9 cellular contexts compared by ENCODE assay signal in the genomic region with DNA sequence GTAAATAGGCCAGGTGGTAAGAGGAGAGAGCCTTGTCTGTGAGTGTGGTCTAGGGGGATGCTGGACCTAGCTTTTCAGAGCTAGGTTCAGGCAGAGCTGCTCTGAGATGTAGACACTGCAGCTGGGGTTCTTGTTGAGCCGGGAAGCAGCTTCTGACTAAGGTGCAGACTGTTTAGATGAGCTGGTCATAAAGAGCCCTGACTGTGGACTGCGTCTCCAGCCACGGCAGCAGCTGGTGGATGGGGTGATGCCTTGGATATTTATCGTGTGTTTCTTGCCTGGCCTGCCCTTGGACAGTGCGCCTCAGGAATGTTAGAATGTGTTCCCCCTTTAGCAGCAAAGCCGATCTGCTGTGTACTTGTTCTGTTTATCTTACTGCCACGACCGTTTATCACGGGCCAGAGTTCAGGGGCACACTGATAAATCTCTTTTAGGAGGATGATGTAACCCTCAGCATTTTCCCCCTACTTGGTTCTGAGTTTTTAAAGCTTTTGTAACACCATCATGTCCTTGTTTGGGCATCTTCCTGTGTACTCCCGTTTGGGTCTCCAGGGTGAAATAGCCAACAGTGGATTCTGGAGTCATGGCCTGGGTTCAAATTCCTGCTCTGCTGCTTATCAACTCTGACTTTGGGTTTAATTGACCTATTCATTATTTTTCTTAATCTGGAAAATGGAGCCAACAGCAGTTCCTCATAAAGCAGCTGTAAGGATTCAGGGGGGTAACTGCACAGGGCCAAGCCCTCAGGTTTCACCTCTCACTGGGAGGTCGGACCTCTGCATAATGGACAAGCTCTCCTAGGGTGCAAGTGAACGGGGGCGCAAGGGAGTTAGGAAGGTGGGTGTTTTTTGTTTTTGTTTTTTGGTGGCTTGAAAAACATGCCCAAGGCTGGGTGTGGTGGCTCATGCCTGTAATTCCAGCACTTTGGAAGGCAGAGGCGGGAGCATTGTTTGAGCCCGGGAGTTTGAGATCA. TPM values are rescaled to one million over a fixed set of nuclear protein-coding genes. Genes with fewer than 3 reads are reported as not detected.
DNase-seq lines count a peak whose midpoint lies in the region; FAIRE-seq and TF ChIP-seq lines count a peak whose summit lies in the region.
"Had no signal": no experiment of that assay in that cellular context is flagged by ENCODE, and none has a peak within 500 bp of the region (broad histone marks: within the 10 kb centered on the region; RNA-seq: fewer than 3 reads in every experiment).

No MANE protein-coding gene starts in this region.

- H3K4me1 ChIP-seq in duodenal mucosa (ENCODE audit: control insufficient read depth in 1 of 2, insufficient read depth in 2 of 2, low read length in 2 of 2) (peaks cover 46 to 49% of the 10 kb centered on the region in 2 donors), mesodermal cell (ENCODE audit: control insufficient read depth, insufficient read depth, low read length, poor library complexity, severe bottlenecking) (peaks cover 55% of the 10 kb centered on the region)

- POLR2A ChIA-PET in AG04450 (lab: Yijun Ruan, JAX) = interaction anchor here (0.5 to 2.1 kb wide), 16 partner anchors 10 to 109 kb away, joined by 3 to 28 read pairs (median 3); partner anchors contain the start of gene FLNB

- CTCF ChIA-PET in AG04450 (lab: Charles Lee) = interaction anchor here (0.9 to 1.1 kb wide), 3 partner anchors 9 to 107 kb away, joined by 3 read pairs; no protein-coding TSS in a partner anchor

- peak overlapping the region; percentile 1; the same call in 1 of the 2 replicates for H3K4me3 ChIP-seq in AG04450 (ENCODE audit: low read depth, low read length)
- no peak overlapping the region for H3K4me3 ChIP-seq in NB4 (ENCODE audit: low read depth, low read length)
- no peak overlapping the region for H3K4me3 ChIP-seq in duodenal mucosa (ENCODE audit: low read depth in 1 of 2, low read length in 2 of 2)
- no peak overlapping the region for H3K4me3 ChIP-seq in mesodermal cell (ENCODE audit: extremely low read depth, insufficient read depth, low read length, poor library complexity, severe bottlenecking)

- H3K27ac ChIP-seq in AG04450 (ENCODE audit: low read depth, low read length) = peak overlapping the region; percentile 98
- H3K27ac ChIP-seq in duodenal mucosa (ENCODE audit: low read depth, low read length) = peak overlapping the region; percentile 46
- H3K27ac ChIP-seq in mesodermal cell (ENCODE audit: low read depth, low read length, severe bottlenecking) = peak overlapping the region; percentile 89

- H3K27me3 ChIP-seq in AG04450 (ENCODE audit: control insufficient read depth, insufficient read depth, low read length) (no peaks in the 10 kb centered on the region), duodenal mucosa (ENCODE audit: control insufficient read depth in 1 of 2, insufficient read depth in 2 of 2, low read length in 2 of 2) (no peaks in the 10 kb centered on the region)

- H3K9ac ChIP-seq in duodenal mucosa (ENCODE audit: low read depth in 1 of 2, low read length in 2 of 2) = peak overlapping the region; percentile 10 to 20

- no peak for FAIRE-seq in GM19239 (lab: Jason Lieb, UNC)

- 79 to 83% methylated on average over 11 to 12 of the region's 15 CpGs for WGBS in mesodermal cell (ENCODE audit: insufficient coverage in 2 of 2), 2 experiments

- TF ChIP-seq POLR2A in NB4 (IDR thresholded peaks at IDR 0.05; ENCODE audit: extremely low read depth, insufficient read length) = no peak

- TF ChIP-seq CTCF in AG04450 (IDR thresholded peaks at IDR 0.05; ENCODE audit: low read depth, low read length) (no peak), NB4 (IDR thresholded peaks at IDR 0.05; ENCODE audit: low read depth, low read length) (no peak)

- H3K36me3 ChIP-seq in duodenal mucosa (ENCODE audit: control insufficient read depth in 1 of 2, insufficient read depth in 2 of 2, low read length in 2 of 2) (peaks cover 0 to 2% of the 10 kb centered on the region in 2 donors), mesodermal cell (ENCODE audit: control insufficient read depth, insufficient read depth, low read length) (peaks cover 24% of the 10 kb centered on the region)

- H3K9me3 ChIP-seq in AG04450 (ENCODE audit: control insufficient read depth, insufficient read depth, low read length) = no peaks in the 10 kb centered on the region
- H3K9me3 ChIP-seq in duodenal mucosa (ENCODE audit: control insufficient read depth in 1 of 2, low read length in 2 of 2) = peaks cover 0 to 1% of the 10 kb centered on the region in 2 donors
- H3K9me3 ChIP-seq in mesodermal cell (ENCODE audit: control insufficient read depth, low read length) = no peaks in the 10 kb centered on the region

- DNase-seq in AG04450 (ENCODE audit: low read depth, low spot score) = peak; percentile 97
- peak; percentile 49 for DNase-seq in NB4 (ENCODE audit: low read depth)
- DNase-seq in NCI-H2029 treated with DMSO at 0.1 percent for 48 hours (lab: John Stamatoyannopoulos, UW) = no peak
- no peak for DNase-seq in NCI-H1436 (lab: John Stamatoyannopoulos, UW)
- DNase-seq in GM19239 (ENCODE audit: insufficient read length, low spot score) = no peak
- DNase-seq in NCI-H82 (lab: John Stamatoyannopoulos, UW) = no peak
- DNase-seq: DMS79 had no signal

RNA-seq across cellular contexts. Expression of gene FLNB, which starts 51.4 kb away (rescaled TPM):
- polyA plus RNA-seq in AG04450 (2011; rRNA removed) = 89.6 and 90.4 TPM in 2 replicates
- 265 and 295 TPM in 2 replicates for polyA minus RNA-seq in AG04450 (2011; rRNA and poly(A)+ RNA removed)
- polyA plus RNA-seq in mesodermal cell (2013, experiment 1 of 2) = 135 TPM
- polyA plus RNA-seq in mesodermal cell (2013, experiment 2 of 2) = 103 TPM

Comparison
In these comparisons a context has a peak if more than half of its experiments do, and no peak if none do; other contexts are left out.
1. DNase-seq: peak in AG04450 (single experiment) and NB4 (single experiment); none in NCI-H2029 treated with DMSO at 0.1 percent for 48 hours (single experiment), NCI-H1436 (single experiment), GM19239 (single experiment) and NCI-H82 (single experiment).
2. H3K27ac ChIP-seq: peak in every context shown above with its lines; median percentile 98 in AG04450; 89 in mesodermal cell; 46 in duodenal mucosa.